ENCODE assay signal across 15 cellular contexts in the genomic region with DNA sequence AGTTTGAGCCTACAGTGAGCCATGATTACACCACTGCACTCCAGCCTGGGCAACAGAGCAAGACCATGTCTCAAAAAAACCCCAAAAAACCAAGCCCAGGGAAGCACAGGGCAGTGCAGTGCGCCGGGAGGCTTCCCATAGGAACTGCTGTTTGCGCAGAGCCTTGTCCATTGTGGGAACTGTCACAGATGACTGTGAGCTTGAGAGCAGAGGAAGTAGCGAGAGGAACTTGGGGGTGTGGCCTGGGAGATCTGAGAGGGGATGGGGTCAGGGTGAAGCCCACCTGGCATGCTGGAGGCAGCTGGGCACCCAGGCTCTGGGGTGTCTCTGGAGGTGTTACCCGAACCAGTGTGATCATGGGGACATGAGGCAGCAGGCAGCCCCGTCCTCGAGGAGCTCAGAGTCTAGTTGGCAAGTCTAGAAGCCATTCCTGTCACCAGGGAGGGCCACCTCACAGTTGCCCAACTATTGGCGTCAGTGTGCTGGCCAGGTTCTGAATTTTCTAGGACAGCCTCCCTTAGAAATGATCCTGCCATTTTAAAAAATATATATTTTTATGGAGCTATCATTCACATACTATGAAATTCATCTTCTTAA. TPM values are rescaled to one million over a fixed set of nuclear protein-coding genes. Genes with fewer than 3 reads are reported as not detected.
A peak's percentile ranks its signal among the peaks of the same experiment; 100 is the strongest.
DNase-seq lines count a peak whose midpoint lies in the region; ATAC-seq and TF ChIP-seq lines count a peak whose summit lies in the region.
"Had no signal": no experiment of that assay in that cellular context is flagged by ENCODE, and none has a peak within 500 bp of the region (broad histone marks: within the 10 kb centered on the region; RNA-seq: fewer than 3 reads in every experiment).

No MANE protein-coding gene starts in this region.

- H3K14ac ChIP-seq in IMR-90 (replicated peaks; ENCODE audit: low read depth, low read length) = no peak overlapping the region
- H3K14ac ChIP-seq in trophoblast cell (ENCODE audit: low read length) = peak overlapping the region; percentile 18

- H3K36me3 ChIP-seq in IMR-90 (ENCODE audit: control insufficient read depth, insufficient read depth, low read length) (peaks cover 6% of the 10 kb centered on the region; the same call in 1 of the 2 replicates), esophagus muscularis mucosa (peaks cover 0 to 13% (median 2%) of the 10 kb centered on the region in 4 donors), trophoblast cell (ENCODE audit: control insufficient read depth in 1 of 2, insufficient read depth in 2 of 2, low read length in 2 of 2) (peaks cover 13 to 15% of the 10 kb centered on the region in 2 experiments)

- peak overlapping the region; percentile 14 for H2BK12ac ChIP-seq in trophoblast cell (ENCODE audit: low read length)

- H2BK5ac ChIP-seq in IMR-90 (ENCODE audit: low read depth, low read length, poor library complexity, severe bottlenecking) = no peak overlapping the region
- peak overlapping the region; percentile 75 for H2BK5ac ChIP-seq in trophoblast cell (ENCODE audit: low read depth, low read length, poor library complexity)

- no peaks in the 10 kb centered on the region for H3K27me3 ChIP-seq in IMR-90 (ENCODE audit: control insufficient read depth, insufficient read depth, low read length)
- no peaks in the 10 kb centered on the region for H3K27me3 ChIP-seq in esophagus muscularis mucosa
- H3K27me3 ChIP-seq in trophoblast cell (ENCODE audit: insufficient read depth, low read length) = no peaks in the 10 kb centered on the region
- H3K27me3 ChIP-seq: BE2C had no signal

- H2AK5ac ChIP-seq in IMR-90 (ENCODE audit: low read depth, low read length) (peak overlapping the region; percentile 61; the same call in 1 of the 2 replicates), trophoblast cell (ENCODE audit: low read length) (peak overlapping the region; percentile 14)

- H2BK120ac ChIP-seq in IMR-90 (ENCODE audit: low read depth, low read length) = no peak overlapping the region; the same call in 1 of the 2 replicates
- H2BK120ac ChIP-seq in trophoblast cell (ENCODE audit: insufficient read depth, low read length, poor library complexity) = peak overlapping the region; percentile 54

- H2BK15ac ChIP-seq in IMR-90 (ENCODE audit: low read depth, low read length) = no peak overlapping the region

- no peak overlapping the region for H2BK20ac ChIP-seq in IMR-90 (ENCODE audit: low read depth, low read length)

- CTCF ChIA-PET in IMR-90 (lab: Yijun Ruan, JAX) = no interaction called here

- POLR2A ChIA-PET in IMR-90 (lab: Charles Lee; ENCODE audit: unreplicated experiment) = no interaction called here

- no peak for ATAC-seq in IMR-90 (ENCODE audit: low read depth)
- no peak for ATAC-seq in HG03139 (IDR thresholded peaks at IDR 0.05; ENCODE audit: unreplicated experiment)
- no peak for ATAC-seq in HG03095 (IDR thresholded peaks at IDR 0.05; ENCODE audit: unreplicated experiment)
- ATAC-seq: left ventricle myocardium superior had no signal

- 100% methylated on average over 2 of the region's 8 CpGs; no CpG with 5 or more reads in 1 of the 2 experiments for WGBS in IMR-90 (ENCODE audit: extremely low coverage in 2 of 2, insufficient read length in 1 of 2), 2 experiments
- 68% methylated on average over 8 of the region's 8 CpGs for WGBS in esophagus muscularis mucosa
- WGBS in trophoblast cell (ENCODE audit: extremely low coverage, insufficient coverage, insufficient read length) = no CpG with 5 or more reads among the region's 8 CpGs

- H4K8ac ChIP-seq in IMR-90 (ENCODE audit: low read depth in 2 of 2, low read length in 2 of 2) (no peak overlapping the region), trophoblast cell (ENCODE audit: low read depth, low read length) (peak overlapping the region; percentile 15)

- peak overlapping the region; percentile 49; the same call in 1 of the 2 replicates for H3K4ac ChIP-seq in IMR-90 (ENCODE audit: low read depth, low read length)
- H3K4ac ChIP-seq in trophoblast cell (ENCODE audit: low read depth, low read length) = peak overlapping the region; percentile 94

- intact Hi-C loops in IMR-90 (cut with micrococcal nuclease) = no loop called here
- intact Hi-C loops in esophagus muscularis mucosa (cut with DNase I) = no loop called here

- H3K79me1 ChIP-seq in IMR-90 (ENCODE audit: low read depth in 1 of 2, low read length in 2 of 2) (peaks cover 12 to 83% of the 10 kb centered on the region in 2 experiments), trophoblast cell (ENCODE audit: low read length) (peaks cover 28% of the 10 kb centered on the region)

- TF ChIP-seq RAD21 in IMR-90 (IDR thresholded peaks at IDR 0.05; ENCODE audit: low read length) = no peak

- BruUV-seq in IMR-90 (replicated peaks; lab: Mats Ljungman, UMichigan) = no TSS peak

- H4K91ac ChIP-seq in IMR-90 (ENCODE audit: insufficient read depth, low read depth, low read length) = 0 out of 2 replicates have a peak overlapping the region, but pooled peaks have one; percentile 18
- H4K91ac ChIP-seq in trophoblast cell (ENCODE audit: low read depth, low read length) = peak overlapping the region; percentile 73

- H3K4me1 ChIP-seq in IMR-90 (ENCODE audit: control insufficient read depth, insufficient read depth, low read length) (peaks cover 28% of the 10 kb centered on the region), esophagus muscularis mucosa (peaks cover 57 to 96% (median 89%) of the 10 kb centered on the region in 4 donors), trophoblast cell (ENCODE audit: control insufficient read depth in 1 of 2, insufficient read depth in 2 of 2, low read length in 2 of 2) (peaks cover 42 to 57% of the 10 kb centered on the region in 2 experiments)

- peaks cover 88% of the 10 kb centered on the region for H4K20me1 ChIP-seq in IMR-90 (ENCODE audit: insufficient read depth, low read length)

- no peak overlapping the region for H2AK9ac ChIP-seq in IMR-90 (replicated peaks; ENCODE audit: low read depth, low read length, poor library complexity)

- H3K9me1 ChIP-seq in IMR-90 (ENCODE audit: insufficient read depth, low read length) = peaks cover 21% of the 10 kb centered on the region

- TF ChIP-seq EP300 in esophagus muscularis mucosa (IDR thresholded peaks at IDR 0.05) = no peak

- H3K9ac ChIP-seq in IMR-90 (ENCODE audit: low read depth, low read length) (no peak overlapping the region), trophoblast cell (ENCODE audit: low read length) (no peak overlapping the region)

- H3K56ac ChIP-seq in IMR-90 (ENCODE audit: extremely low read depth, insufficient read depth, low read length) = no peak overlapping the region

- H4K12ac ChIP-seq in trophoblast cell (ENCODE audit: low read depth, low read length) = no peak overlapping the region

- in situ Hi-C loops in IMR-90 (cut with MboI; ENCODE audit: low sequenced_read_pairs) = no loop called here

- H3K18ac ChIP-seq in IMR-90 (ENCODE audit: low read depth, low read length) (no peak overlapping the region), trophoblast cell (ENCODE audit: low read length) (peak overlapping the region; percentile 38)

- no peak overlapping the region for H3K27ac ChIP-seq in IMR-90 (ENCODE audit: insufficient read depth, low read length)
- H3K27ac ChIP-seq in esophagus muscularis mucosa (replicated peaks in 1 of 4) = peak overlapping the region; percentile 87 to 91 (median 89)
- H3K27ac ChIP-seq in trophoblast cell (ENCODE audit: low read depth, low read length) = peak overlapping the region; percentile 91

- H3K4me3 ChIP-seq in IMR-90 (ENCODE audit: insufficient read depth, low read depth, low read length) = no peak overlapping the region
- H3K4me3 ChIP-seq in esophagus muscularis mucosa = no peak overlapping the region
- H3K4me3 ChIP-seq in trophoblast cell (ENCODE audit: low read depth, low read length) = no peak overlapping the region
- H3K4me3 ChIP-seq: skin epidermis had no signal

- H4K5ac ChIP-seq in IMR-90 (ENCODE audit: low read depth, low read length) = no peak overlapping the region

- H2AFZ ChIP-seq in IMR-90 (replicated peaks; ENCODE audit: low read length, poor library complexity) (no peak overlapping the region), trophoblast cell (ENCODE audit: insufficient read depth, low read length, poor library complexity) (no peak overlapping the region)

- H3K4me2 ChIP-seq in IMR-90 (ENCODE audit: low read depth, low read length) (no peak overlapping the region), trophoblast cell (ENCODE audit: low read length) (no peak overlapping the region)

- DNase-seq in CD1c-positive myeloid dendritic cell (ENCODE audit: extremely low spot score) (peak; percentile 43), IMR-90 (no peak), esophagus muscularis mucosa (ENCODE audit: extremely low spot score) (no peak), trophoblast cell (no peak), A172 (ENCODE audit: low spot score) (no peak)
- no peak for DNase-seq in activated CD8-positive, alpha-beta memory T cell treated with anti-CD3 and anti-CD28 coated beads, Interleukin-2, amount 50 U/mL, for 4 hours
- DNase-seq: activated CD4-positive, alpha-beta T cell treated with anti-CD3 and anti-CD28 coated beads, Interleukin-2, amount 50 U/mL, for 4 hours; BE2C; DMS 273 treated with DMSO at 0.1 percent for 48 hours; Karpas-422; left ventricle myocardium superior; stimulated activated CD4-positive, alpha-beta T cell treated with anti-CD3 and anti-CD28 coated beads, Interleukin-4, amount 100 ng/mL, for 4 hours had no signal

- H3K23ac ChIP-seq in IMR-90 (ENCODE audit: low read depth, low read length) = peak overlapping the region; percentile 25; the same call in 1 of the 2 replicates
- H3K23ac ChIP-seq in trophoblast cell (ENCODE audit: low read length) = no peak overlapping the region

- H3K9me3 ChIP-seq in IMR-90 (ENCODE audit: control insufficient read depth, insufficient read depth, low read length) (no peaks in the 10 kb centered on the region), esophagus muscularis mucosa (no peaks in the 10 kb centered on the region), trophoblast cell (ENCODE audit: insufficient read depth, low read depth, low read length) (no peaks in the 10 kb centered on the region)
- H3K9me3 ChIP-seq: BE2C had no signal

- peaks cover 42% of the 10 kb centered on the region for H3K79me2 ChIP-seq in trophoblast cell (ENCODE audit: control insufficient read depth, insufficient read depth, low read length, poor library complexity)

- TF ChIP-seq POLR2A in IMR-90 (IDR thresholded peaks at IDR 0.05; ENCODE audit: low read depth, low read length) = no peak
- no peak for TF ChIP-seq POLR2A in esophagus muscularis mucosa (IDR thresholded peaks at IDR 0.05; ENCODE audit: low read depth)

- TF ChIP-seq CTCF in IMR-90 (conservative IDR thresholded peaks at IDR 0.05; ENCODE audit: low read depth, low read length) (no peak), esophagus muscularis mucosa (IDR thresholded peaks at IDR 0.05) (no peak)

- dilution Hi-C loops in IMR-90 (cut with HindIII; ENCODE audit: low sequenced_read_pairs, unreplicated experiment) = no loop called here

TF ChIP-seq in IMR-90, 13 proteins besides CTCF, POLR2A, EP300 and RAD21 (continues in another document):
- TF ChIP-seq MAFK (IDR thresholded peaks at IDR 0.05; ENCODE audit: low read depth, low read length) = no peak

RNA-seq across cellular contexts. Expression of a gene that starts 10.4 kb away (rescaled TPM):
- total RNA-seq in IMR-90 (2012; rRNA removed) = 5.0 TPM in 2 replicates
- polyA plus RNA-seq in IMR-90 (2012; rRNA removed) = 17.9 and 20.8 TPM in 2 replicates
- polyA plus RNA-seq in IMR-90 (2012; cell fraction: cytosol; rRNA removed) = 9.5 and 17.5 TPM in 2 replicates
- 37.9 and 61.0 TPM in 2 replicates for polyA plus RNA-seq in IMR-90 (2012; cell fraction: nucleus; rRNA removed; ENCODE audit: low replicate concordance)
- total RNA-seq in esophagus muscularis mucosa = 10 to 100 TPM; 26.0 to 51.2 (median 34.2) TPM
- 37.1 and 37.3 TPM in 2 replicates for polyA plus RNA-seq in trophoblast cell (2013)
- 13.4 and 16.4 TPM in 2 replicates for total RNA-seq in A172 (2014; rRNA removed; shearing (Covaris generic))
